ENCODE assay signal across 1 cellular context in genomic region chr21:43369596-43370090, GRCh38.
TF ChIP-seq lines count a peak whose summit lies in the region.

No MANE protein-coding gene starts in this region.

TF ChIP-seq in GM12878, 131 proteins besides CTCF, POLR2A, EP300 and RAD21:
- no peak for TF ChIP-seq BRCA1 (IDR thresholded peaks at IDR 0.05; ENCODE audit: low read depth, low read length)
- no peak for TF ChIP-seq IRF3 (IDR thresholded peaks at IDR 0.05)
- TF ChIP-seq SPI1 (IDR thresholded peaks at IDR 0.05; ENCODE audit: borderline replicate concordance, insufficient read depth, low read depth, low read length): no peak
- TF ChIP-seq YBX1 (IDR thresholded peaks at IDR 0.05): no peak
- TF ChIP-seq RCOR1 (conservative IDR thresholded peaks at IDR 0.05; ENCODE audit: low read depth, low read length): no peak
- TF ChIP-seq SREBF1 (IDR thresholded peaks at IDR 0.05; ENCODE audit: low read length): no peak
- no peak for TF ChIP-seq ASH2L (IDR thresholded peaks at IDR 0.05; ENCODE audit: borderline replicate concordance, low read depth)
- no peak for TF ChIP-seq ATF7 (IDR thresholded peaks at IDR 0.05; ENCODE audit: low read depth)
- TF ChIP-seq RELB (IDR thresholded peaks at IDR 0.05; ENCODE audit: low read depth): no peak
- TF ChIP-seq RBBP5 (conservative IDR thresholded peaks at IDR 0.05): no peak
- TF ChIP-seq MEF2A (IDR thresholded peaks at IDR 0.05; ENCODE audit: insufficient read depth, low read depth, low read length): no peak
- no peak for TF ChIP-seq SMARCA5 (IDR thresholded peaks at IDR 0.05)
- TF ChIP-seq SMC3 (IDR thresholded peaks at IDR 0.05; ENCODE audit: borderline replicate concordance, low read length): no peak
- TF ChIP-seq TARDBP (IDR thresholded peaks at IDR 0.05; ENCODE audit: borderline replicate concordance): no peak
- TF ChIP-seq ZNF622 (IDR thresholded peaks at IDR 0.05): no peak
TF ChIP-seq in GM12878: peak in this region for 0.
